In genomic region chr11:113470233-113470632, GRCh38 we compare ENCODE assay signal across 20 cellular contexts. TPM values are rescaled to one million over a fixed set of nuclear protein-coding genes. Genes with fewer than 3 reads are reported as not detected.
"Had no signal": no experiment of that assay in that cellular context is flagged by ENCODE, and none has a peak within 500 bp of the region (broad histone marks: within the 10 kb centered on the region; RNA-seq: fewer than 3 reads in every experiment).

No MANE protein-coding gene starts in this region.

- H3K27ac Mint-ChIP-seq: activated CD8-positive, alpha-beta T cell treated with anti-CD3 and anti-CD28 coated beads for 36 hours; activated naive CD8-positive, alpha-beta T cell treated with anti-CD3 and anti-CD28 coated beads, Interleukin-2, amount 10 ng/mL, durations not matched to agents 7 days and 5 days; naive thymus-derived CD8-positive, alpha-beta T cell; stimulated activated naive B cell treated with anti-CD40 and anti-IgM and Interleukin-4, amounts not matched to agents 10 μg/mL and 1 μg/mL and 100 μg/mL, for 72 hours had no signal

- H3K36me3 Mint-ChIP-seq: activated naive CD8-positive, alpha-beta T cell treated with anti-CD3 and anti-CD28 coated beads, Interleukin-2, amount 10 ng/mL, durations not matched to agents 7 days and 5 days; stimulated activated naive B cell treated with anti-CD40 and anti-IgM and Interleukin-4, amounts not matched to agents 10 μg/mL and 1 μg/mL and 100 μg/mL, for 72 hours had no signal

- H3K9me3 ChIP-seq: breast epithelium, esophagus squamous epithelium, prostate gland, transverse colon had no signal

- H3K4me3 ChIP-seq: breast epithelium, dorsolateral prefrontal cortex, esophagus squamous epithelium, prostate gland, transverse colon had no signal

- H3K9me3 Mint-ChIP-seq: activated CD8-positive, alpha-beta T cell treated with anti-CD3 and anti-CD28 coated beads for 36 hours; activated naive CD8-positive, alpha-beta T cell treated with anti-CD3 and anti-CD28 coated beads, Interleukin-2, amount 10 ng/mL, durations not matched to agents 7 days and 5 days; stimulated activated naive B cell treated with anti-CD40 and anti-IgM and Interleukin-4, amounts not matched to agents 10 μg/mL and 1 μg/mL and 100 μg/mL, for 72 hours had no signal

- H3K4me1 ChIP-seq: breast epithelium, prostate gland had no signal

- H3K4me3 Mint-ChIP-seq: activated CD8-positive, alpha-beta T cell treated with anti-CD3 and anti-CD28 coated beads for 36 hours; activated naive CD8-positive, alpha-beta T cell treated with anti-CD3 and anti-CD28 coated beads, Interleukin-2, amount 10 ng/mL, durations not matched to agents 7 days and 5 days; naive thymus-derived CD8-positive, alpha-beta T cell; stimulated activated naive B cell treated with anti-CD40 and anti-IgM and Interleukin-4, amounts not matched to agents 10 μg/mL and 1 μg/mL and 100 μg/mL, for 72 hours had no signal

- DNase-seq: activated CD8-positive, alpha-beta memory T cell treated with anti-CD3 and anti-CD28 coated beads, Interleukin-2, amount 50 U/mL, for 4 hours; activated CD8-positive, alpha-beta T cell treated with anti-CD3 and anti-CD28 coated beads for 36 hours; activated naive CD8-positive, alpha-beta T cell treated with anti-CD3 and anti-CD28 coated beads, Interleukin-2, amount 10 ng/mL, durations not matched to agents 7 days and 5 days; aorta; dorsolateral prefrontal cortex; esophagus squamous epithelium; foreskin fibroblast; head of caudate nucleus; mammary epithelial cell; naive thymus-derived CD8-positive, alpha-beta T cell; stimulated activated CD4-positive, alpha-beta T cell treated with anti-CD3 and anti-CD28 coated beads, Interleukin-2, amount 100 ng/mL, for 24 hours; stimulated activated naive B cell treated with anti-CD40 and anti-IgM and Interleukin-4, amounts not matched to agents 10 μg/mL and 1 μg/mL and 100 μg/mL, for 72 hours; substantia nigra; T-helper 9 cell; transverse colon had no signal

- H3K36me3 ChIP-seq: breast epithelium, esophagus squamous epithelium, prostate gland, transverse colon had no signal

- ATAC-seq: activated CD8-positive, alpha-beta T cell treated with anti-CD3 and anti-CD28 coated beads for 36 hours; left lobe of liver; naive thymus-derived CD8-positive, alpha-beta T cell; sciatic nerve; stimulated activated naive B cell treated with anti-CD40 and anti-IgM and Interleukin-4, amounts not matched to agents 10 μg/mL and 1 μg/mL and 100 μg/mL, for 72 hours had no signal

- H3K27ac ChIP-seq: breast epithelium, dorsolateral prefrontal cortex, esophagus squamous epithelium, prostate gland, transverse colon had no signal

RNA-seq across cellular contexts. Expression of gene DRD2, which starts 5.0 kb away (rescaled TPM):
- total RNA-seq: activated CD8-positive, alpha-beta T cell treated with anti-CD3 and anti-CD28 coated beads for 36 hours; activated naive CD8-positive, alpha-beta T cell treated with anti-CD3 and anti-CD28 coated beads, Interleukin-2, amount 10 ng/mL, durations not matched to agents 7 days and 5 days; chondrocyte; left lobe of liver; naive thymus-derived CD8-positive, alpha-beta T cell had no signal
- polyA plus RNA-seq: naive thymus-derived CD8-positive, alpha-beta T cell had no signal
